ENCODE assay signal across 11 cellular contexts in the genomic region with DNA sequence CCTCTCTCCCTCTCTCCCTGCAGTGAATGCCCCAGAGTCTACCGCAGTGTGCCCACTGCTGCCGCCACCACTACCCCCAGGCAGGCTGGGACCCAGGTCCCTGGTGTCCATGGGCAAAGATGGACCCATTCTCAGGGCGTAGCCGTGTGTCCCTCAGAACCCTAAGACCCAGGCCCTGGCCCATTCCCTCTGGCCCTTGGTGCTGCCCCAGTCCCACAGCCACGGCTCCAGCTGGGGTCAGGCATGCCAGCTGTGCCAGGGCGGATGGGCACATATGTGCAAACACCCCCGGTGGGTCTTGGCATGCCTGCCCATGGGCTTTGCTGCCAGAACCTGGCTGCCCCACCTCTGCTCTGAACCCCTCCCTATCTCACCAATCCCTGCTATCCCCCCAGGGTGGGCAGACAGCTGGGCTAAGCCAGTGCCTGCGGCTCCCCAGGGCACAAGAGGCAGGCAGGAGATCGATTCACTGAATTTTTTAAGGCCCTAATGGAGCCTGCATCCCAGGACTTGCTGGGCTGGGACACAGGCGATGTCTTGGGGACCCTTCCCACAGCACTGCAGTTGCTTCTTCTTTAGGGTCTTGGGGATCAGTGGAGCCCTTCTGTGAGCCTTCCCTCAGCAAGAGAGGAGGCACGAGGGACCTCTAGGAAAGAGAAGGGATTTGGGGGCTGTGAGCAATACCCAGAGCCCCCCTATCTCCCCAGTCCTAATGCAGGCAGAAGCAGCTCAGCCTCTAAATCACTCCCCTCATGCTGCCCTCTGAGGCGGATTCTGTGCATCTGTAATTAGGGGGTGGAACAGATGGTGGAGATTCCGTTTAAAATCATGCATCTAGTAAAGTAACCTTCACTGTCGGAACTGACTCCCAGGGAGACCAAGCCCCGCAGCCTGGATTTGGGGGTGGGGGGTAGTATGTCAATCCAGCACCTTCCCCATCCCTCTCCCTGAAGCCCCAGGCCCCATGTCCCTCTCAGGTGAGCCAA. TPM values are rescaled to one million over a fixed set of nuclear protein-coding genes. Genes with fewer than 3 reads are reported as not detected.
DNase-seq lines count a peak whose midpoint lies in the region; TF ChIP-seq lines count a peak whose summit lies in the region.
"Had no signal": no experiment of that assay in that cellular context is flagged by ENCODE, and none has a peak within 500 bp of the region (broad histone marks: within the 10 kb centered on the region; RNA-seq: fewer than 3 reads in every experiment).

No MANE protein-coding gene starts in this region.

- no peak for TF ChIP-seq POLR2A in transverse colon (IDR thresholded peaks at IDR 0.05)

- DNase-seq in NCI-H2227 (lab: John Stamatoyannopoulos, UW; ENCODE audit: unreplicated experiment) (peak; percentile 62), dorsolateral prefrontal cortex (no peak), transverse colon (no peak), MG63 (no peak), DMS114 treated with DMSO at 0.1 percent for 48 hours (lab: John Stamatoyannopoulos, UW; ENCODE audit: unreplicated experiment) (no peak)
- DNase-seq in stimulated activated CD4-positive, alpha-beta T cell treated with anti-CD3 and anti-CD28 coated beads, Interleukin-4, amount 100 ng/mL, for 1 hour = no peak
- DNase-seq: activated CD4-positive, alpha-beta T cell treated with anti-CD3 and anti-CD28 coated beads for 36 hours; Caco-2; cortex of kidney; NCI-H446 had no signal

- H3K9me3 ChIP-seq in muscle layer of colon (ENCODE audit: low read length) (no peaks in the 10 kb centered on the region), transverse colon (no peaks in the 10 kb centered on the region), MG63 (no peaks in the 10 kb centered on the region)
- H3K9me3 ChIP-seq: Caco-2 had no signal

- no peak overlapping the region for H3K9ac ChIP-seq in muscle layer of colon (ENCODE audit: low read length)

- 79% methylated on average over 15 of the region's 15 CpGs; no CpG with 5 or more reads in 1 of the 2 donors for WGBS in transverse colon (ENCODE audit: low coverage in 1 of 2), 2 donors

- in situ Hi-C loops in transverse colon (cut with MboI; ENCODE audit: low pct_ligation_motif_present in 1 of 4, low pct_unique_long_range_greater_than_20kb in 1 of 4, low sequenced_read_pairs in 3 of 4) = no loop called here

- peak overlapping the region in 42 of 59 donors; percentile 3 to 83 (median 56) for H3K27ac ChIP-seq in dorsolateral prefrontal cortex
- H3K27ac ChIP-seq in muscle layer of colon (ENCODE audit: low read depth, low read length) = peak overlapping the region; percentile 71
- H3K27ac ChIP-seq in transverse colon = peak overlapping the region; percentile 31 to 85 (median 39)

- H3K27me3 ChIP-seq in dorsolateral prefrontal cortex = no peaks in the 10 kb centered on the region
- no peaks in the 10 kb centered on the region for H3K27me3 ChIP-seq in muscle layer of colon (ENCODE audit: control insufficient read depth in 1 of 2, insufficient read depth in 2 of 2, low read length in 2 of 2)
- no peaks in the 10 kb centered on the region for H3K27me3 ChIP-seq in transverse colon
- H3K27me3 ChIP-seq in MG63 = no peaks in the 10 kb centered on the region

- intact Hi-C loops in dorsolateral prefrontal cortex (cut with DNase I) (no loop called here), transverse colon (cut with DNase I; ENCODE audit: low total_unique reads) (no loop called here)

- no peaks in the 10 kb centered on the region for H3K36me3 ChIP-seq in muscle layer of colon (ENCODE audit: insufficient read depth, low read length)
- H3K36me3 ChIP-seq in transverse colon = no peaks in the 10 kb centered on the region
- peaks cover 4% of the 10 kb centered on the region for H3K36me3 ChIP-seq in MG63

- no peak for TF ChIP-seq EP300 in transverse colon (IDR thresholded peaks at IDR 0.05; ENCODE audit: low read depth)

- peak overlapping the region in 7 of 59 donors; percentile 9 to 25 (median 16) for H3K4me3 ChIP-seq in dorsolateral prefrontal cortex
- peak overlapping the region in 1 of 2 donors; percentile 17 for H3K4me3 ChIP-seq in muscle layer of colon (ENCODE audit: low read depth in 1 of 2, low read length in 2 of 2)
- H3K4me3 ChIP-seq in transverse colon = no peak overlapping the region
- H3K4me3 ChIP-seq in MG63 = no peak overlapping the region

- H3K4me1 ChIP-seq in muscle layer of colon (ENCODE audit: insufficient read depth, low read length) = peaks cover 98% of the 10 kb centered on the region
- peaks cover 48 to 86% (median 69%) of the 10 kb centered on the region in 4 donors for H3K4me1 ChIP-seq in transverse colon
- H3K4me1 ChIP-seq: Caco-2 had no signal

- no peak for TF ChIP-seq CTCF in dorsolateral prefrontal cortex (IDR thresholded peaks at IDR 0.05 in 54 of 56, conservative IDR thresholded peaks at IDR 0.05 in 2 of 56; ENCODE audit: low read depth in 1 of 56, partially characterized antibody in 56 of 56)
- TF ChIP-seq CTCF in transverse colon (IDR thresholded peaks at IDR 0.05) = no peak

RNA-seq across cellular contexts. Expression of gene AHDC1, which starts 10.3 kb away (rescaled TPM):
- total RNA-seq in dorsolateral prefrontal cortex = 100 to 1,000 TPM in 21 of 120 experiments, 10 to 100 TPM in 99; 57.6 to 160 (median 87.2) TPM
- total RNA-seq in transverse colon = 10 to 100 TPM; 11.7 to 34.4 (median 21.3) TPM
- total RNA-seq in MG63 (2014; rRNA removed; shearing (Covaris generic); ENCODE audit: low replicate concordance) = 10.4 and 11.5 TPM in 2 replicates

RNA-seq across cellular contexts. Expression of gene FGR, which starts 41.4 kb away (rescaled TPM):
- total RNA-seq in dorsolateral prefrontal cortex (10 to 100 TPM in 19 of 120 experiments, 1 to 10 TPM in 101; 2.0 to 24.2 (median 6.8) TPM), transverse colon (1 to 10 TPM; 2.2 to 8.8 (median 5.8) TPM)
- not detected in 2 replicates for total RNA-seq in MG63 (2014; rRNA removed; shearing (Covaris generic); ENCODE audit: low replicate concordance)
- total RNA-seq: Caco-2 had no signal
